In the genomic region with DNA sequence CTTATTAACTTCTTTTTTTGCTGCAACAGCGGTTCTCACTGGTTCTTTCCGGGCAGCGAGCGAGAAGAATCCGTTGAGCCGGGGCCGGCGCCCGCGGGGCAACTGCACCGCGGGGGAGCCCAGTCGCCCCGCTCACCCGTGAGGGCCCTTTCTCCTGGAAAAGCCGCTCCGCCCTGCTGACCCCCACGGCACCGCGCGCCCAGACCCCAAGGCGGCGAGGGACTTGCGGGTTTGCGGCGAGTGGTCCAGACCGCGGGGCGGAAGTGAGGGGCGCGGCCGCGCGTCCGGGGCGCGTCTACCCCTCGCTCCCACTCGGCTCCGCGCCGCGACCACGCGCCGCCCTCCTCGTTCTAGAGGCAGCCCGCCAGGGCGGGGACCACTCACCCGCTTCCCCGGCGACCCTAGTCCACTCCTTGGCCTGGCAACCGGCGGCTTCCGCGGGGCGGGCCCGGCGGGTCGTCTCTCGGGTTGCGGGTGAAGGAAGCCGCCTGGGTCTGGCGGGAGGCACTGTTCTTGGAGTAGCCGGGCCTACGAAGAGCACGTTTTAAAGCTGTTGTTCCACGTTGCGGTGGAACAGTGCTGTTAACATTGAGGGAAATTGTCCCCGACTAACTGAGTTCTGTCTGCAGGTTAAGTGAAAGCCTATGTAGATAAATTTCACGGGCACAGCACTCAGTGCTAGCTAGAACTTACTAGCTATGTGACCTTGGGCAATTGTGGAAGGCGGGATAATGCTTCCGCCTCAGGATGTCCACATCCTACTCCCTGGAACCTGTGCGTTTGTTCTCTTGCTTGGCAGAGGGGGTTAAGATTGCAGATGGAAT, we compare ENCODE assay signal across 8 cellular contexts. TPM values are rescaled to one million over a fixed set of nuclear protein-coding genes. Genes with fewer than 3 reads are reported as not detected.
A peak's percentile ranks its signal among the peaks of the same experiment; 100 is the strongest.
DNase-seq lines count a peak whose midpoint lies in the region; ATAC-seq and TF ChIP-seq lines count a peak whose summit lies in the region.

A gene with protein sequence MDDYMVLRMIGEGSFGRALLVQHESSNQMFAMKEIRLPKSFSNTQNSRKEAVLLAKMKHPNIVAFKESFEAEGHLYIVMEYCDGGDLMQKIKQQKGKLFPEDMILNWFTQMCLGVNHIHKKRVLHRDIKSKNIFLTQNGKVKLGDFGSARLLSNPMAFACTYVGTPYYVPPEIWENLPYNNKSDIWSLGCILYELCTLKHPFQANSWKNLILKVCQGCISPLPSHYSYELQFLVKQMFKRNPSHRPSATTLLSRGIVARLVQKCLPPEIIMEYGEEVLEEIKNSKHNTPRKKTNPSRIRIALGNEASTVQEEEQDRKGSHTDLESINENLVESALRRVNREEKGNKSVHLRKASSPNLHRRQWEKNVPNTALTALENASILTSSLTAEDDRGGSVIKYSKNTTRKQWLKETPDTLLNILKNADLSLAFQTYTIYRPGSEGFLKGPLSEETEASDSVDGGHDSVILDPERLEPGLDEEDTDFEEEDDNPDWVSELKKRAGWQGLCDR (minus strand): TSS at position 439 of the 824 bp plus-strand sequence. CDS start 3,406 bp downstream, outside the sequence.

- H3K9me3 ChIP-seq in CD4-positive, alpha-beta T cell (ENCODE audit: control insufficient read depth, low read length): no peaks in the 10 kb centered on the region
- H3K9me3 ChIP-seq in OCI-LY1 (ENCODE audit: low read length) (no peaks in the 10 kb centered on the region), esophagus muscularis mucosa (no peaks in the 10 kb centered on the region), mucosa of stomach (ENCODE audit: control insufficient read depth, low read length) (no peaks in the 10 kb centered on the region)

- H3F3A ChIP-seq in OCI-LY1 (ENCODE audit: insufficient read depth, low read length): no peaks in the 10 kb centered on the region

- POLR2A ChIA-PET in CD4-positive, alpha-beta T cell (lab: Charles Lee): interaction anchor here (0.6 to 2.0 kb wide), 7 partner anchors 10 to 706 kb away, joined by 3 to 10 read pairs (median 5); a partner anchor contains a TSS

- H3K9me2 ChIP-seq in OCI-LY1 (ENCODE audit: low read depth, low read length): no peaks in the 10 kb centered on the region

- no peak for TF ChIP-seq EP300 in esophagus muscularis mucosa (IDR thresholded peaks at IDR 0.05)

- H3K36me3 Mint-ChIP-seq in CD4-positive, alpha-beta T cell (ENCODE audit: low read depth): no peaks in the 10 kb centered on the region
- H3K36me3 Mint-ChIP-seq in activated T-cell treated with anti-CD3 and anti-CD28 coated beads, Interleukin-2, amount 50 U/mL, for 4 hours (ENCODE audit: insufficient read depth): no peaks in the 10 kb centered on the region

- peak within 1 kb of the TSS; percentile 77 for H3K4me2 ChIP-seq in OCI-LY1 (ENCODE audit: low read length)

- H3K4me1 ChIP-seq in OCI-LY1 (ENCODE audit: insufficient read depth, low read length, severe bottlenecking): peaks cover 13% of the 10 kb centered on the region
- H3K4me1 ChIP-seq in esophagus muscularis mucosa: peaks cover 17 to 34% (median 25%) of the 10 kb centered on the region in 4 donors
- peaks cover 5% of the 10 kb centered on the region for H3K4me1 ChIP-seq in mucosa of stomach (ENCODE audit: control insufficient read depth, insufficient read depth, low read length)

- DNase-seq in CD4-positive, alpha-beta T cell: peak; percentile 20 to 56 (median 38)
- DNase-seq in activated T-cell treated with anti-CD3 and anti-CD28 coated beads, Interleukin-2, amount 50 U/mL, for 4 hours: peak; percentile 36
- DNase-seq in esophagus muscularis mucosa (ENCODE audit: extremely low spot score): peak; percentile 92
- peak; percentile 56 for DNase-seq in stimulated activated CD8-positive, alpha-beta memory T cell treated with anti-CD3 and anti-CD28 coated beads, Interleukin-4, amount 100 ng/mL, for 48 hours

- H3K4me3 ChIP-seq in OCI-LY1 (ENCODE audit: low read depth, low read length, poor library complexity, severe bottlenecking): peak within 1 kb of the TSS; percentile 78
- peak within 1 kb of the TSS; percentile 79 to 97 (median 85) for H3K4me3 ChIP-seq in esophagus muscularis mucosa
- peak within 1 kb of the TSS; percentile 21 for H3K4me3 ChIP-seq in mucosa of stomach (ENCODE audit: low read length)

- H3K36me3 ChIP-seq in OCI-LY1 (ENCODE audit: insufficient read depth, low read length) (no peaks in the 10 kb centered on the region), esophagus muscularis mucosa (peaks cover 0 to 9% (median 0%) of the 10 kb centered on the region in 4 donors), mucosa of stomach (ENCODE audit: control insufficient read depth, insufficient read depth, low read length) (no peaks in the 10 kb centered on the region)

- H3K4me1 Mint-ChIP-seq in CD4-positive, alpha-beta T cell (ENCODE audit: low read depth): peaks cover 43% of the 10 kb centered on the region
- peaks cover 35% of the 10 kb centered on the region for H3K4me1 Mint-ChIP-seq in activated T-cell treated with anti-CD3 and anti-CD28 coated beads, Interleukin-2, amount 50 U/mL, for 4 hours (ENCODE audit: low read depth)

- TF ChIP-seq CTCF in CD4-positive, alpha-beta T cell (IDR thresholded peaks at IDR 0.05): no peak
- TF ChIP-seq CTCF in OCI-LY1 (IDR thresholded peaks at IDR 0.05; ENCODE audit: low read length): no peak
- no peak for TF ChIP-seq CTCF in esophagus muscularis mucosa (IDR thresholded peaks at IDR 0.05)

- H3K27ac Mint-ChIP-seq in CD4-positive, alpha-beta T cell: peak within 1 kb of the TSS; percentile 83

- intact Hi-C loops in CD4-positive, alpha-beta T cell (cut with DNase I, micrococcal nuclease): loop anchor here in 1 of 2 experiments (10.0 kb wide), 1 partner anchor 295 kb away; a partner anchor contains a TSS
- intact Hi-C loops in esophagus muscularis mucosa (cut with DNase I): loop anchor here (2.0 kb wide), 1 partner anchor 33 kb away; no protein-coding TSS in a partner anchor

- H3K27me3 Mint-ChIP-seq in CD4-positive, alpha-beta T cell: no peaks in the 10 kb centered on the region
- no peaks in the 10 kb centered on the region for H3K27me3 Mint-ChIP-seq in activated T-cell treated with anti-CD3 and anti-CD28 coated beads, Interleukin-2, amount 50 U/mL, for 4 hours (ENCODE audit: low read depth)

- no peaks in the 10 kb centered on the region for H3K27me3 ChIP-seq in CD4-positive, alpha-beta T cell (ENCODE audit: control insufficient read depth, insufficient read depth, low read length)
- H3K27me3 ChIP-seq in OCI-LY1 (ENCODE audit: insufficient read depth, low read length) (no peaks in the 10 kb centered on the region), esophagus muscularis mucosa (no peaks in the 10 kb centered on the region), mucosa of stomach (ENCODE audit: control insufficient read depth, insufficient read depth, low read length) (no peaks in the 10 kb centered on the region)

- peak within 1 kb of the TSS; percentile 92 for H3K4me3 Mint-ChIP-seq in CD4-positive, alpha-beta T cell
- H3K4me3 Mint-ChIP-seq in activated T-cell treated with anti-CD3 and anti-CD28 coated beads, Interleukin-2, amount 50 U/mL, for 4 hours: peak within 1 kb of the TSS; percentile 88

- peak; percentile 87 for ATAC-seq in CD4-positive, alpha-beta T cell (ENCODE audit: poor library complexity)
- peak; percentile 78 for ATAC-seq in GM19395 (IDR thresholded peaks at IDR 0.05; ENCODE audit: unreplicated experiment)
- peak; percentile 71 for ATAC-seq in HG03521 (IDR thresholded peaks at IDR 0.05; ENCODE audit: unreplicated experiment)
- peak; percentile 87 to 90 for ATAC-seq in activated T-cell treated with anti-CD3 and anti-CD28 coated beads, Interleukin-2, amount 50 U/mL, for 4 hours

- no peaks in the 10 kb centered on the region for H3K79me2 ChIP-seq in OCI-LY1 (ENCODE audit: insufficient read depth, low read length)

- CTCF ChIA-PET in CD4-positive, alpha-beta T cell (lab: Charles Lee): interaction anchor here (1.3 kb wide), 1 partner anchor 291 kb away, joined by 3 read pairs; a partner anchor contains a TSS

- H4K20me1 ChIP-seq in OCI-LY1 (ENCODE audit: insufficient read depth, low read length): no peaks in the 10 kb centered on the region

- H2AFZ ChIP-seq in OCI-LY1 (ENCODE audit: low read length): peak within 1 kb of the TSS; percentile 44; the same call in 1 of the 2 replicates

- H3K9me3 Mint-ChIP-seq in CD4-positive, alpha-beta T cell: no peaks in the 10 kb centered on the region
- H3K9me3 Mint-ChIP-seq in activated T-cell treated with anti-CD3 and anti-CD28 coated beads, Interleukin-2, amount 50 U/mL, for 4 hours: no peaks in the 10 kb centered on the region

- H3K9ac ChIP-seq in OCI-LY1 (ENCODE audit: low read length) (peak within 1 kb of the TSS; percentile 77), mucosa of stomach (ENCODE audit: low read length) (peak within 1 kb of the TSS; percentile 86)

- 5% methylated on average over 37 of the region's 74 CpGs for WGBS in esophagus muscularis mucosa

- no peak for TF ChIP-seq POLR2A in esophagus muscularis mucosa (IDR thresholded peaks at IDR 0.05; ENCODE audit: low read depth)

- H3K27ac ChIP-seq in CD4-positive, alpha-beta T cell (ENCODE audit: low read depth, low read length): no peak within 1 kb of the TSS
- no peak within 1 kb of the TSS for H3K27ac ChIP-seq in OCI-LY1 (ENCODE audit: low read depth, low read length, poor library complexity, severe bottlenecking)
- peak within 1 kb of the TSS; percentile 83 to 89 (median 86) for H3K27ac ChIP-seq in esophagus muscularis mucosa (replicated peaks in 1 of 4)

RNA-seq across cellular contexts. Expression of the gene that starts here (rescaled TPM):
- total RNA-seq in CD4-positive, alpha-beta T cell: 1 to 10 TPM; 7.0 TPM
- 1 to 10 TPM; 3.8 to 7.5 (median 5.4) TPM for total RNA-seq in activated T-cell treated with anti-CD3 and anti-CD28 coated beads, Interleukin-2, amount 50 U/mL, for 4 hours
- total RNA-seq in esophagus muscularis mucosa: 10 to 100 TPM in 1 of 4 donors, 1 to 10 TPM in 3; 5.0 to 11.6 (median 6.9) TPM

Comparison
In these comparisons a context has a peak if more than half of its experiments do, and no peak if none do; other contexts are left out.
1. DNase-seq: peak in every context shown above with its lines; median percentile 92 in esophagus muscularis mucosa; 56 in stimulated activated CD8-positive, alpha-beta memory T cell treated with anti-CD3 and anti-CD28 coated beads, Interleukin-4, amount 100 ng/mL, for 48 hours; 38 in CD4-positive, alpha-beta T cell; 36 in activated T-cell treated with anti-CD3 and anti-CD28 coated beads, Interleukin-2, amount 50 U/mL, for 4 hours.
2. H3K27ac ChIP-seq: peak in esophagus muscularis mucosa (4 of 4); none in CD4-positive, alpha-beta T cell (single experiment) and OCI-LY1 (single experiment).
3. H3K4me3 ChIP-seq: peak in every context shown above with its lines; median percentile 85 in esophagus muscularis mucosa; 78 in OCI-LY1; 21 in mucosa of stomach.
4. Peak in every context shown above with its lines, with median percentiles within 50 percentile points of each other: ATAC-seq.